2 cellular contexts compared by ENCODE assay signal in genomic region chr11:114211444-114212122, GRCh38.
TF ChIP-seq lines count a peak whose summit lies in the region.

No MANE protein-coding gene starts in this region.

TF ChIP-seq in WTC11, 78 proteins besides CTCF, POLR2A, EP300 and RAD21:
- no peak for TF ChIP-seq TP53 (CRISPR knock-in tag; IDR thresholded peaks at IDR 0.05)
- TF ChIP-seq TEAD4 (CRISPR knock-in tag; IDR thresholded peaks at IDR 0.05), result no peak
- no peak for TF ChIP-seq KAT7 (CRISPR knock-in tag; IDR thresholded peaks at IDR 0.05; ENCODE audit: borderline replicate concordance)
- TF ChIP-seq ZNF671 (CRISPR knock-in tag; IDR thresholded peaks at IDR 0.05), result no peak
- TF ChIP-seq ZNF263 (CRISPR knock-in tag; IDR thresholded peaks at IDR 0.05; ENCODE audit: low read depth), result no peak
- no peak for TF ChIP-seq NFYB (CRISPR knock-in tag; conservative IDR thresholded peaks at IDR 0.05; ENCODE audit: low read depth)
- TF ChIP-seq CBFB (CRISPR knock-in tag; IDR thresholded peaks at IDR 0.05; ENCODE audit: low read depth), result no peak
- TF ChIP-seq TCF7 (CRISPR knock-in tag; IDR thresholded peaks at IDR 0.05; ENCODE audit: low read depth), result no peak
- TF ChIP-seq, protein P1, sequence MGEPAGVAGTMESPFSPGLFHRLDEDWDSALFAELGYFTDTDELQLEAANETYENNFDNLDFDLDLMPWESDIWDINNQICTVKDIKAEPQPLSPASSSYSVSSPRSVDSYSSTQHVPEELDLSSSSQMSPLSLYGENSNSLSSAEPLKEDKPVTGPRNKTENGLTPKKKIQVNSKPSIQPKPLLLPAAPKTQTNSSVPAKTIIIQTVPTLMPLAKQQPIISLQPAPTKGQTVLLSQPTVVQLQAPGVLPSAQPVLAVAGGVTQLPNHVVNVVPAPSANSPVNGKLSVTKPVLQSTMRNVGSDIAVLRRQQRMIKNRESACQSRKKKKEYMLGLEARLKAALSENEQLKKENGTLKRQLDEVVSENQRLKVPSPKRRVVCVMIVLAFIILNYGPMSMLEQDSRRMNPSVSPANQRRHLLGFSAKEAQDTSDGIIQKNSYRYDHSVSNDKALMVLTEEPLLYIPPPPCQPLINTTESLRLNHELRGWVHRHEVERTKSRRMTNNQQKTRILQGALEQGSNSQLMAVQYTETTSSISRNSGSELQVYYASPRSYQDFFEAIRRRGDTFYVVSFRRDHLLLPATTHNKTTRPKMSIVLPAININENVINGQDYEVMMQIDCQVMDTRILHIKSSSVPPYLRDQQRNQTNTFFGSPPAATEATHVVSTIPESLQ (CRISPR knock-in tag; IDR thresholded peaks at IDR 0.05), result no peak
- TF ChIP-seq ZNF138 (CRISPR knock-in tag; conservative IDR thresholded peaks at IDR 0.05), result no peak
- TF ChIP-seq MAX (CRISPR knock-in tag; IDR thresholded peaks at IDR 0.05), result no peak
- no peak for TF ChIP-seq USF1 (CRISPR knock-in tag; IDR thresholded peaks at IDR 0.05)
- TF ChIP-seq NR2C2 (CRISPR knock-in tag; IDR thresholded peaks at IDR 0.05), result no peak
- no peak for TF ChIP-seq ZNF416 (CRISPR knock-in tag; IDR thresholded peaks at IDR 0.05)
- no peak for TF ChIP-seq ZNF219 (CRISPR knock-in tag; IDR thresholded peaks at IDR 0.05; ENCODE audit: borderline replicate concordance)
- no peak for TF ChIP-seq CREB1 (CRISPR knock-in tag; IDR thresholded peaks at IDR 0.05)
- TF ChIP-seq ZNF121 (CRISPR knock-in tag; IDR thresholded peaks at IDR 0.05), result no peak
- TF ChIP-seq, protein P2, sequence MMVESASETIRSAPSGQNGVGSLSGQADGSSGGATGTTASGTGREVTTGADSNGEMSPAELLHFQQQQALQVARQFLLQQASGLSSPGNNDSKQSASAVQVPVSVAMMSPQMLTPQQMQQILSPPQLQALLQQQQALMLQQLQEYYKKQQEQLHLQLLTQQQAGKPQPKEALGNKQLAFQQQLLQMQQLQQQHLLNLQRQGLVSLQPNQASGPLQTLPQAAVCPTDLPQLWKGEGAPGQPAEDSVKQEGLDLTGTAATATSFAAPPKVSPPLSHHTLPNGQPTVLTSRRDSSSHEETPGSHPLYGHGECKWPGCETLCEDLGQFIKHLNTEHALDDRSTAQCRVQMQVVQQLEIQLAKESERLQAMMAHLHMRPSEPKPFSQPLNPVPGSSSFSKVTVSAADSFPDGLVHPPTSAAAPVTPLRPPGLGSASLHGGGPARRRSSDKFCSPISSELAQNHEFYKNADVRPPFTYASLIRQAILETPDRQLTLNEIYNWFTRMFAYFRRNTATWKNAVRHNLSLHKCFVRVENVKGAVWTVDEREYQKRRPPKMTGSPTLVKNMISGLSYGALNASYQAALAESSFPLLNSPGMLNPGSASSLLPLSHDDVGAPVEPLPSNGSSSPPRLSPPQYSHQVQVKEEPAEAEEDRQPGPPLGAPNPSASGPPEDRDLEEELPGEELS (CRISPR knock-in tag; IDR thresholded peaks at IDR 0.05), result no peak
- no peak for TF ChIP-seq RORB (CRISPR knock-in tag; IDR thresholded peaks at IDR 0.05)
- no peak for TF ChIP-seq HMGA2 (CRISPR knock-in tag; IDR thresholded peaks at IDR 0.05)

TF ChIP-seq in HepG2, 621 proteins besides CTCF, POLR2A, EP300 and RAD21:
- TF ChIP-seq ZBTB46 (CRISPR knock-in tag; IDR thresholded peaks at IDR 0.05; ENCODE audit: borderline replicate concordance) (no peak), ZHX1 (CRISPR knock-in tag; IDR thresholded peaks at IDR 0.05; ENCODE audit: low read depth) (no peak), MTA3 (CRISPR knock-in tag; IDR thresholded peaks at IDR 0.05) (no peak), KDM5B (CRISPR knock-in tag; IDR thresholded peaks at IDR 0.05; ENCODE audit: borderline replicate concordance) (no peak), ZNF891 (CRISPR knock-in tag; IDR thresholded peaks at IDR 0.05) (no peak), CSRNP2 (CRISPR knock-in tag; conservative IDR thresholded peaks at IDR 0.05; ENCODE audit: low read depth) (no peak), NCOA1 (CRISPR knock-in tag; IDR thresholded peaks at IDR 0.05) (no peak), ZNF75D (CRISPR knock-in tag; IDR thresholded peaks at IDR 0.05; ENCODE audit: borderline replicate concordance) (no peak), RFXAP (CRISPR knock-in tag; IDR thresholded peaks at IDR 0.05; ENCODE audit: borderline replicate concordance) (no peak), ZNF776 (CRISPR knock-in tag; IDR thresholded peaks at IDR 0.05) (no peak), TEF (CRISPR knock-in tag; IDR thresholded peaks at IDR 0.05) (no peak), ZNF879 (CRISPR knock-in tag; IDR thresholded peaks at IDR 0.05) (no peak)
- TF ChIP-seq, protein P3, sequence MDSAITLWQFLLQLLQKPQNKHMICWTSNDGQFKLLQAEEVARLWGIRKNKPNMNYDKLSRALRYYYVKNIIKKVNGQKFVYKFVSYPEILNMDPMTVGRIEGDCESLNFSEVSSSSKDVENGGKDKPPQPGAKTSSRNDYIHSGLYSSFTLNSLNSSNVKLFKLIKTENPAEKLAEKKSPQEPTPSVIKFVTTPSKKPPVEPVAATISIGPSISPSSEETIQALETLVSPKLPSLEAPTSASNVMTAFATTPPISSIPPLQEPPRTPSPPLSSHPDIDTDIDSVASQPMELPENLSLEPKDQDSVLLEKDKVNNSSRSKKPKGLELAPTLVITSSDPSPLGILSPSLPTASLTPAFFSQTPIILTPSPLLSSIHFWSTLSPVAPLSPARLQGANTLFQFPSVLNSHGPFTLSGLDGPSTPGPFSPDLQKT (CRISPR knock-in tag; IDR thresholded peaks at IDR 0.05; ENCODE audit: borderline replicate concordance), result no peak
- TF ChIP-seq, protein P4, sequence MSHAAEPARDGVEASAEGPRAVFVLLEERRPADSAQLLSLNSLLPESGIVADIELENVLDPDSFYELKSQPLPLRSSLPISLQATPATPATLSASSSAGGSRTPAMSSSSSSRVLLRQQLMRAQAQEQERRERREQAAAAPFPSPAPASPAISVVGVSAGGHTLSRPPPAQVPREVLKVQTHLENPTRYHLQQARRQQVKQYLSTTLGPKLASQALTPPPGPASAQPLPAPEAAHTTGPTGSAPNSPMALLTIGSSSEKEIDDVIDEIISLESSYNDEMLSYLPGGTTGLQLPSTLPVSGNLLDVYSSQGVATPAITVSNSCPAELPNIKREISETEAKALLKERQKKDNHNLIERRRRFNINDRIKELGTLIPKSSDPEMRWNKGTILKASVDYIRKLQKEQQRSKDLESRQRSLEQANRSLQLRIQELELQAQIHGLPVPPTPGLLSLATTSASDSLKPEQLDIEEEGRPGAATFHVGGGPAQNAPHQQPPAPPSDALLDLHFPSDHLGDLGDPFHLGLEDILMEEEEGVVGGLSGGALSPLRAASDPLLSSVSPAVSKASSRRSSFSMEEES (CRISPR knock-in tag; IDR thresholded peaks at IDR 0.05), result no peak
- TF ChIP-seq, protein P5, sequence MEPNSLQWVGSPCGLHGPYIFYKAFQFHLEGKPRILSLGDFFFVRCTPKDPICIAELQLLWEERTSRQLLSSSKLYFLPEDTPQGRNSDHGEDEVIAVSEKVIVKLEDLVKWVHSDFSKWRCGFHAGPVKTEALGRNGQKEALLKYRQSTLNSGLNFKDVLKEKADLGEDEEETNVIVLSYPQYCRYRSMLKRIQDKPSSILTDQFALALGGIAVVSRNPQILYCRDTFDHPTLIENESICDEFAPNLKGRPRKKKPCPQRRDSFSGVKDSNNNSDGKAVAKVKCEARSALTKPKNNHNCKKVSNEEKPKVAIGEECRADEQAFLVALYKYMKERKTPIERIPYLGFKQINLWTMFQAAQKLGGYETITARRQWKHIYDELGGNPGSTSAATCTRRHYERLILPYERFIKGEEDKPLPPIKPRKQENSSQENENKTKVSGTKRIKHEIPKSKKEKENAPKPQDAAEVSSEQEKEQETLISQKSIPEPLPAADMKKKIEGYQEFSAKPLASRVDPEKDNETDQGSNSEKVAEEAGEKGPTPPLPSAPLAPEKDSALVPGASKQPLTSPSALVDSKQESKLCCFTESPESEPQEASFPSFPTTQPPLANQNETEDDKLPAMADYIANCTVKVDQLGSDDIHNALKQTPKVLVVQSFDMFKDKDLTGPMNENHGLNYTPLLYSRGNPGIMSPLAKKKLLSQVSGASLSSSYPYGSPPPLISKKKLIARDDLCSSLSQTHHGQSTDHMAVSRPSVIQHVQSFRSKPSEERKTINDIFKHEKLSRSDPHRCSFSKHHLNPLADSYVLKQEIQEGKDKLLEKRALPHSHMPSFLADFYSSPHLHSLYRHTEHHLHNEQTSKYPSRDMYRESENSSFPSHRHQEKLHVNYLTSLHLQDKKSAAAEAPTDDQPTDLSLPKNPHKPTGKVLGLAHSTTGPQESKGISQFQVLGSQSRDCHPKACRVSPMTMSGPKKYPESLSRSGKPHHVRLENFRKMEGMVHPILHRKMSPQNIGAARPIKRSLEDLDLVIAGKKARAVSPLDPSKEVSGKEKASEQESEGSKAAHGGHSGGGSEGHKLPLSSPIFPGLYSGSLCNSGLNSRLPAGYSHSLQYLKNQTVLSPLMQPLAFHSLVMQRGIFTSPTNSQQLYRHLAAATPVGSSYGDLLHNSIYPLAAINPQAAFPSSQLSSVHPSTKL (CRISPR knock-in tag; IDR thresholded peaks at IDR 0.05), result no peak
- TF ChIP-seq, protein P6, sequence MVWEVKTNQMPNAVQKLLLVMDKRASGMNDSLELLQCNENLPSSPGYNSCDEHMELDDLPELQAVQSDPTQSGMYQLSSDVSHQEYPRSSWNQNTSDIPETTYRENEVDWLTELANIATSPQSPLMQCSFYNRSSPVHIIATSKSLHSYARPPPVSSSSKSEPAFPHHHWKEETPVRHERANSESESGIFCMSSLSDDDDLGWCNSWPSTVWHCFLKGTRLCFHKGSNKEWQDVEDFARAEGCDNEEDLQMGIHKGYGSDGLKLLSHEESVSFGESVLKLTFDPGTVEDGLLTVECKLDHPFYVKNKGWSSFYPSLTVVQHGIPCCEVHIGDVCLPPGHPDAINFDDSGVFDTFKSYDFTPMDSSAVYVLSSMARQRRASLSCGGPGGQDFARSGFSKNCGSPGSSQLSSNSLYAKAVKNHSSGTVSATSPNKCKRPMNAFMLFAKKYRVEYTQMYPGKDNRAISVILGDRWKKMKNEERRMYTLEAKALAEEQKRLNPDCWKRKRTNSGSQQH (CRISPR knock-in tag; IDR thresholded peaks at IDR 0.05; ENCODE audit: low read depth), result no peak
- TF ChIP-seq, protein P7, sequence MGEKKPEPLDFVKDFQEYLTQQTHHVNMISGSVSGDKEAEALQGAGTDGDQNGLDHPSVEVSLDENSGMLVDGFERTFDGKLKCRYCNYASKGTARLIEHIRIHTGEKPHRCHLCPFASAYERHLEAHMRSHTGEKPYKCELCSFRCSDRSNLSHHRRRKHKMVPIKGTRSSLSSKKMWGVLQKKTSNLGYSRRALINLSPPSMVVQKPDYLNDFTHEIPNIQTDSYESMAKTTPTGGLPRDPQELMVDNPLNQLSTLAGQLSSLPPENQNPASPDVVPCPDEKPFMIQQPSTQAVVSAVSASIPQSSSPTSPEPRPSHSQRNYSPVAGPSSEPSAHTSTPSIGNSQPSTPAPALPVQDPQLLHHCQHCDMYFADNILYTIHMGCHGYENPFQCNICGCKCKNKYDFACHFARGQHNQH (CRISPR knock-in tag; IDR thresholded peaks at IDR 0.05), result no peak
- TF ChIP-seq, protein P1 (CRISPR knock-in tag; conservative IDR thresholded peaks at IDR 0.05), result no peak
